8 cellular contexts compared by ENCODE assay signal in genomic region chr19:34998777-34999497, GRCh38. TPM values are rescaled to one million over a fixed set of nuclear protein-coding genes. Genes with fewer than 3 reads are reported as not detected.
A peak's percentile ranks its signal among the peaks of the same experiment; 100 is the strongest.
DNase-seq lines count a peak whose midpoint lies in the region; ATAC-seq and TF ChIP-seq lines count a peak whose summit lies in the region.

No MANE protein-coding gene starts in this region.

- no peak for TF ChIP-seq RAD21 in IMR-90 (IDR thresholded peaks at IDR 0.05; ENCODE audit: low read length)

- TF ChIP-seq POLR2A in IMR-90 (IDR thresholded peaks at IDR 0.05; ENCODE audit: low read depth, low read length), result no peak; the same call in 1 of the 2 replicates

- H3K14ac ChIP-seq in IMR-90 (replicated peaks; ENCODE audit: low read depth, low read length), result peak overlapping the region; percentile 86

- dilution Hi-C loops in IMR-90 (cut with HindIII; ENCODE audit: low sequenced_read_pairs, unreplicated experiment), result no loop called here

- H3K9me3 ChIP-seq in IMR-90 (ENCODE audit: control insufficient read depth, insufficient read depth, low read length), result peaks cover 2% of the 10 kb centered on the region; the same call in 1 of the 2 replicates
- no peaks in the 10 kb centered on the region for H3K9me3 ChIP-seq in mucosa of stomach (ENCODE audit: control insufficient read depth, low read length)

- H3K27ac ChIP-seq in IMR-90 (ENCODE audit: insufficient read depth, low read length), result peak overlapping the region; percentile 97
- peak overlapping the region; percentile 89 to 99 for H3K27ac ChIP-seq in coronary artery

- ATAC-seq in IMR-90 (ENCODE audit: low read depth) (no peak), HG02798 (IDR thresholded peaks at IDR 0.05; ENCODE audit: poor library complexity, unreplicated experiment) (no peak), GM18907 (IDR thresholded peaks at IDR 0.05; ENCODE audit: unreplicated experiment) (no peak)

- TF ChIP-seq CTCF in AG04449 (IDR thresholded peaks at IDR 0.05; ENCODE audit: insufficient read depth, low read length, missing control alignments) (no peak), IMR-90 (conservative IDR thresholded peaks at IDR 0.05; ENCODE audit: low read depth, low read length) (no peak), coronary artery (IDR thresholded peaks at IDR 0.05) (no peak)

- H3K4me1 ChIP-seq in IMR-90 (ENCODE audit: control insufficient read depth, insufficient read depth, low read length) (peaks cover 14% of the 10 kb centered on the region), mucosa of stomach (ENCODE audit: control insufficient read depth, insufficient read depth, low read length) (peaks cover 62% of the 10 kb centered on the region)

- H2AK9ac ChIP-seq in IMR-90 (replicated peaks; ENCODE audit: low read depth, low read length, poor library complexity), result peak overlapping the region; percentile 98

- intact Hi-C loops in IMR-90 (cut with micrococcal nuclease), result no loop called here

- H2AFZ ChIP-seq in IMR-90 (replicated peaks; ENCODE audit: low read length, poor library complexity), result peak overlapping the region; percentile 95

- peak overlapping the region; percentile 93 for H4K91ac ChIP-seq in IMR-90 (ENCODE audit: insufficient read depth, low read depth, low read length)

- no peak overlapping the region for H3K56ac ChIP-seq in IMR-90 (ENCODE audit: extremely low read depth, insufficient read depth, low read length)

- H2BK15ac ChIP-seq in IMR-90 (ENCODE audit: low read depth, low read length), result no peak overlapping the region

- CTCF ChIA-PET in AG04449 (lab: Yijun Ruan, JAX), result interaction anchor here (1.5 to 4.0 kb wide), 3 partner anchors 13 to 45 kb away, joined by 5 to 30 read pairs (median 13); no protein-coding TSS in a partner anchor
- CTCF ChIA-PET in IMR-90 (lab: Yijun Ruan, JAX), result interaction anchor here (1.0 kb wide), 1 partner anchor 45 kb away, joined by 3 read pairs; no protein-coding TSS in a partner anchor

- H3K4me2 ChIP-seq in IMR-90 (ENCODE audit: low read depth, low read length), result peak overlapping the region; percentile 96

- peaks cover 26% of the 10 kb centered on the region for H4K20me1 ChIP-seq in IMR-90 (ENCODE audit: insufficient read depth, low read length)

- H3K36me3 ChIP-seq in IMR-90 (ENCODE audit: control insufficient read depth, insufficient read depth, low read length), result peaks cover 9% of the 10 kb centered on the region
- no peaks in the 10 kb centered on the region for H3K36me3 ChIP-seq in mucosa of stomach (ENCODE audit: control insufficient read depth, insufficient read depth, low read length)

- peak overlapping the region; percentile 92; the same call in 1 of the 2 replicates for H3K18ac ChIP-seq in IMR-90 (ENCODE audit: low read depth, low read length)

- H3K9ac ChIP-seq in IMR-90 (ENCODE audit: low read depth, low read length), result peak overlapping the region; percentile 92
- peak overlapping the region; percentile 91 for H3K9ac ChIP-seq in mucosa of stomach (ENCODE audit: low read length)

- H3K27me3 ChIP-seq in IMR-90 (ENCODE audit: control insufficient read depth, insufficient read depth, low read length) (no peaks in the 10 kb centered on the region), mucosa of stomach (ENCODE audit: control insufficient read depth, insufficient read depth, low read length) (peaks cover 6% of the 10 kb centered on the region)

- H3K4me3 ChIP-seq in AG04449 (ENCODE audit: low read depth, low read length) (peak overlapping the region; percentile 73), IMR-90 (ENCODE audit: insufficient read depth, low read depth, low read length) (peak overlapping the region; percentile 96), coronary artery (peak overlapping the region; percentile 100), mucosa of stomach (ENCODE audit: low read length) (no peak overlapping the region)

- no peak overlapping the region for H2BK120ac ChIP-seq in IMR-90 (ENCODE audit: low read depth, low read length)

- DNase-seq in AG04449 (ENCODE audit: low read depth, low spot score), result no peak
- no peak for DNase-seq in IMR-90
- no peak for DNase-seq in coronary artery (ENCODE audit: low spot score)
- DNase-seq in MV-4-11 (lab: John Stamatoyannopoulos, UW), result no peak
- DNase-seq in UCSD-AML1 (lab: John Stamatoyannopoulos, UW; ENCODE audit: unreplicated experiment), result no peak

- no peak overlapping the region for H2BK20ac ChIP-seq in IMR-90 (ENCODE audit: low read depth, low read length)

- 60% methylated on average over 8 of the region's 13 CpGs; no CpG with 5 or more reads in 1 of the 2 experiments for WGBS in IMR-90 (ENCODE audit: extremely low coverage in 2 of 2, insufficient read length in 1 of 2), 2 experiments

- in situ Hi-C loops in IMR-90 (cut with MboI; ENCODE audit: low sequenced_read_pairs), result no loop called here

- no TSS peak for BruUV-seq in IMR-90 (replicated peaks; lab: Mats Ljungman, UMichigan)

- H2BK5ac ChIP-seq in IMR-90 (ENCODE audit: low read depth, low read length, poor library complexity, severe bottlenecking), result peak overlapping the region; percentile 95

- H3K79me1 ChIP-seq in IMR-90 (ENCODE audit: low read depth in 1 of 2, low read length in 2 of 2), result peaks cover 11 to 41% of the 10 kb centered on the region in 2 experiments

- H3K4ac ChIP-seq in IMR-90 (ENCODE audit: low read depth, low read length), result peak overlapping the region; percentile 91

- peak overlapping the region; percentile 70 for H2AK5ac ChIP-seq in IMR-90 (ENCODE audit: low read depth, low read length)

- POLR2A ChIA-PET in AG04449 (lab: Yijun Ruan, JAX) (no interaction called here), IMR-90 (lab: Charles Lee; ENCODE audit: unreplicated experiment) (no interaction called here)

- H4K5ac ChIP-seq in IMR-90 (ENCODE audit: low read depth, low read length), result peak overlapping the region; percentile 96

- H4K8ac ChIP-seq in IMR-90 (ENCODE audit: low read depth in 2 of 2, low read length in 2 of 2), result peak overlapping the region; percentile 92 to 98; a peak in 3 of 4 replicates

- H3K9me1 ChIP-seq in IMR-90 (ENCODE audit: insufficient read depth, low read length), result peaks cover 11% of the 10 kb centered on the region

- H3K23ac ChIP-seq in IMR-90 (ENCODE audit: low read depth, low read length), result peak overlapping the region; percentile 93; the same call in 1 of the 2 replicates

TF ChIP-seq in IMR-90, 13 proteins besides CTCF, POLR2A, EP300 and RAD21:
- TF ChIP-seq, protein P1, sequence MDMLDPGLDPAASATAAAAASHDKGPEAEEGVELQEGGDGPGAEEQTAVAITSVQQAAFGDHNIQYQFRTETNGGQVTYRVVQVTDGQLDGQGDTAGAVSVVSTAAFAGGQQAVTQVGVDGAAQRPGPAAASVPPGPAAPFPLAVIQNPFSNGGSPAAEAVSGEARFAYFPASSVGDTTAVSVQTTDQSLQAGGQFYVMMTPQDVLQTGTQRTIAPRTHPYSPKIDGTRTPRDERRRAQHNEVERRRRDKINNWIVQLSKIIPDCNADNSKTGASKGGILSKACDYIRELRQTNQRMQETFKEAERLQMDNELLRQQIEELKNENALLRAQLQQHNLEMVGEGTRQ (IDR thresholded peaks at IDR 0.05; ENCODE audit: low read depth, low read length), result no peak
- no peak for TF ChIP-seq RCOR1 (IDR thresholded peaks at IDR 0.05; ENCODE audit: insufficient replicate concordance, low read length)
- TF ChIP-seq, protein P2, sequence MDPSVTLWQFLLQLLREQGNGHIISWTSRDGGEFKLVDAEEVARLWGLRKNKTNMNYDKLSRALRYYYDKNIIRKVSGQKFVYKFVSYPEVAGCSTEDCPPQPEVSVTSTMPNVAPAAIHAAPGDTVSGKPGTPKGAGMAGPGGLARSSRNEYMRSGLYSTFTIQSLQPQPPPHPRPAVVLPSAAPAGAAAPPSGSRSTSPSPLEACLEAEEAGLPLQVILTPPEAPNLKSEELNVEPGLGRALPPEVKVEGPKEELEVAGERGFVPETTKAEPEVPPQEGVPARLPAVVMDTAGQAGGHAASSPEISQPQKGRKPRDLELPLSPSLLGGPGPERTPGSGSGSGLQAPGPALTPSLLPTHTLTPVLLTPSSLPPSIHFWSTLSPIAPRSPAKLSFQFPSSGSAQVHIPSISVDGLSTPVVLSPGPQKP (IDR thresholded peaks at IDR 0.05; ENCODE audit: borderline replicate concordance, low read depth, low read length), result no peak
- TF ChIP-seq MAZ (IDR thresholded peaks at IDR 0.05; ENCODE audit: borderline replicate concordance, low read depth, low read length), result no peak
- TF ChIP-seq SMC3 (IDR thresholded peaks at IDR 0.05; ENCODE audit: low read depth, low read length), result no peak
- TF ChIP-seq FOS (IDR thresholded peaks at IDR 0.05; ENCODE audit: low read depth, low read length), result no peak
- no peak for TF ChIP-seq NFE2L2 (IDR thresholded peaks at IDR 0.05; ENCODE audit: low read depth, low read length)
- TF ChIP-seq BHLHE40 (IDR thresholded peaks at IDR 0.05; ENCODE audit: low read depth, low read length), result no peak
- no peak for TF ChIP-seq MXI1 (IDR thresholded peaks at IDR 0.05; ENCODE audit: borderline replicate concordance, low read depth, low read length)
- no peak for TF ChIP-seq CHD1 (IDR thresholded peaks at IDR 0.05; ENCODE audit: low read depth, low read length)
- no peak for TF ChIP-seq RFX5 (IDR thresholded peaks at IDR 0.05; ENCODE audit: low read depth, low read length)
- no peak for TF ChIP-seq CEBPB (IDR thresholded peaks at IDR 0.05; ENCODE audit: low read depth, low read length)

RNA-seq across cellular contexts. Expression of gene GRAMD1A, which starts 1.2 kb away (rescaled TPM):
- 11.1 and 11.4 TPM in 2 replicates for total RNA-seq in IMR-90 (2012; rRNA removed)
- polyA plus RNA-seq in IMR-90 (2012; rRNA removed), result 63.0 and 65.2 TPM in 2 replicates
- 50.3 and 62.6 TPM in 2 replicates for polyA plus RNA-seq in IMR-90 (2012; cell fraction: cytosol; rRNA removed)
- 115 and 162 TPM in 2 replicates for polyA plus RNA-seq in IMR-90 (2012; cell fraction: nucleus; rRNA removed; ENCODE audit: low replicate concordance)

RNA-seq across cellular contexts. Expression of gene SCN1B, which starts 31.3 kb away (rescaled TPM):
- 2.0 and 2.2 TPM in 2 replicates for total RNA-seq in IMR-90 (2012; rRNA removed)
- polyA plus RNA-seq in IMR-90 (2012; rRNA removed), result 9.6 and 10.6 TPM in 2 replicates
- polyA plus RNA-seq in IMR-90 (2012; cell fraction: cytosol; rRNA removed), result 5.9 and 7.9 TPM in 2 replicates
- 11.5 and 12.8 TPM in 2 replicates for polyA plus RNA-seq in IMR-90 (2012; cell fraction: nucleus; rRNA removed; ENCODE audit: low replicate concordance)

RNA-seq across cellular contexts. Expression of gene ZNF792, which starts 34.9 kb away (rescaled TPM):
- total RNA-seq in IMR-90 (2012; rRNA removed), result 3.9 and 4.8 TPM in 2 replicates
- 1.2 and 1.5 TPM in 2 replicates for polyA plus RNA-seq in IMR-90 (2012; rRNA removed)
- polyA plus RNA-seq in IMR-90 (2012; cell fraction: cytosol; rRNA removed), result 0.42 and 0.69 TPM in 2 replicates
- 0.84 and 1.6 TPM in 2 replicates for polyA plus RNA-seq in IMR-90 (2012; cell fraction: nucleus; rRNA removed; ENCODE audit: low replicate concordance)

RNA-seq across cellular contexts. Expression of gene HPN, which starts 42.6 kb away (rescaled TPM):
- not detected in 2 replicates for total RNA-seq in IMR-90 (2012; rRNA removed)
- not detected in 2 replicates for polyA plus RNA-seq in IMR-90 (2012; rRNA removed)
- not detected in 2 replicates for polyA plus RNA-seq in IMR-90 (2012; cell fraction: cytosol; rRNA removed)
- polyA plus RNA-seq in IMR-90 (2012; cell fraction: nucleus; rRNA removed; ENCODE audit: low replicate concordance), result 0.08 TPM in 1 of 2 replicates, not detected in the other
